Comparison of ENCODE assay signal across 19 cellular contexts in genomic region chr21:15848632-15849031, GRCh38.
DNase-seq lines count a peak whose midpoint lies in the region; ATAC-seq, FAIRE-seq and TF ChIP-seq lines count a peak whose summit lies in the region.
"Had no signal": no experiment of that assay in that cellular context is flagged by ENCODE, and none has a peak within 500 bp of the region (broad histone marks: within the 10 kb centered on the region; RNA-seq: fewer than 3 reads in every experiment).

No MANE protein-coding gene starts in this region.

- H3K9me2 ChIP-seq in SK-N-SH = no peaks in the 10 kb centered on the region

- no peaks in the 10 kb centered on the region for H3K9me3 ChIP-seq in SK-N-SH
- H3K9me3 ChIP-seq in small intestine (ENCODE audit: control insufficient read depth, low read depth) = no peaks in the 10 kb centered on the region
- H3K9me3 ChIP-seq: spleen had no signal

- H3K4me3 ChIP-seq in SK-N-SH (ENCODE audit: low read depth in 2 of 2, low read length in 1 of 2) = no peak overlapping the region
- H3K4me3 ChIP-seq in small intestine (ENCODE audit: low read depth in 1 of 2, low read length in 2 of 2) = no peak overlapping the region
- H3K4me3 ChIP-seq: cardiac muscle cell, spleen had no signal

- TF ChIP-seq RAD21 in SK-N-SH (IDR thresholded peaks at IDR 0.05; ENCODE audit: low read length) = no peak

- H3K9me3 Mint-ChIP-seq in effector memory CD8-positive, alpha-beta T cell = no peaks in the 10 kb centered on the region
- H3K9me3 Mint-ChIP-seq: activated CD8-positive, alpha-beta T cell treated with anti-CD3 and anti-CD28 coated beads for 36 hours; memory B cell had no signal

- H3K4me2 ChIP-seq in SK-N-SH = no peak overlapping the region

- no peak for TF ChIP-seq CTCF in SK-N-SH (IDR thresholded peaks at IDR 0.05)

- H3K4me1 ChIP-seq in SK-N-SH (ENCODE audit: control insufficient read depth in 1 of 2, insufficient read depth in 2 of 2, low read depth in 1 of 2, low read length in 1 of 2) (peaks cover 0 to 21% of the 10 kb centered on the region in 2 experiments; a peak in 1 of 4 replicates), small intestine (ENCODE audit: control insufficient read depth in 2 of 2, insufficient read depth in 1 of 2, low read depth in 1 of 2, low read length in 1 of 2) (no peaks in the 10 kb centered on the region)
- H3K4me1 ChIP-seq: spleen had no signal

- H3K79me2 ChIP-seq in SK-N-SH (ENCODE audit: insufficient read depth) = no peaks in the 10 kb centered on the region

- no peak; the same call in 2 of the 3 replicates for ATAC-seq in SK-N-SH treated with all-trans-retinoic acid at 6 μM for 48 hours
- no peak for ATAC-seq in GM21717 (IDR thresholded peaks at IDR 0.05; ENCODE audit: unreplicated experiment)
- ATAC-seq in effector memory CD8-positive, alpha-beta T cell (replicated peaks) = no peak
- ATAC-seq: activated CD8-positive, alpha-beta T cell treated with anti-CD3 and anti-CD28 coated beads for 36 hours had no signal

- H2AFZ ChIP-seq in SK-N-SH (ENCODE audit: low read depth) = no peak overlapping the region

- no peaks in the 10 kb centered on the region for H3K27me3 Mint-ChIP-seq in effector memory CD8-positive, alpha-beta T cell
- H3K27me3 Mint-ChIP-seq: activated CD8-positive, alpha-beta T cell treated with anti-CD3 and anti-CD28 coated beads for 36 hours; memory B cell had no signal

- H3K27ac ChIP-seq in SK-N-SH (ENCODE audit: low read depth in 2 of 2, low read length in 1 of 2) = peak overlapping the region in 1 of 2 experiments; percentile 2; a peak in 1 of 4 replicates
- no peak overlapping the region for H3K27ac ChIP-seq in small intestine (ENCODE audit: low read depth in 1 of 2, low read length in 1 of 2)
- H3K27ac ChIP-seq: cardiac muscle cell, spleen had no signal

- H3F3A ChIP-seq in SK-N-SH (replicated peaks; ENCODE audit: insufficient read depth) = no peaks in the 10 kb centered on the region

- H3K4me1 Mint-ChIP-seq in effector memory CD8-positive, alpha-beta T cell (ENCODE audit: low read depth in 2 of 2) = peaks cover 0 to 21% of the 10 kb centered on the region in 2 donors
- H3K4me1 Mint-ChIP-seq: memory B cell had no signal

- POLR2A ChIA-PET in SK-N-SH (lab: Yijun Ruan, JAX) = no interaction called here

- no peak overlapping the region for H3K4me3 Mint-ChIP-seq in effector memory CD8-positive, alpha-beta T cell
- H3K4me3 Mint-ChIP-seq: activated CD8-positive, alpha-beta T cell treated with anti-CD3 and anti-CD28 coated beads for 36 hours; memory B cell had no signal

- no peak overlapping the region for H3K9ac ChIP-seq in SK-N-SH

- H3K36me3 Mint-ChIP-seq in effector memory CD8-positive, alpha-beta T cell (ENCODE audit: insufficient read depth) = peaks cover 13% of the 10 kb centered on the region

- FAIRE-seq in small intestine (lab: Jason Lieb, UNC) = no peak
- FAIRE-seq: A204.1 had no signal

- H4K20me1 ChIP-seq in SK-N-SH (ENCODE audit: insufficient read depth) = no peaks in the 10 kb centered on the region

- H3K27me3 ChIP-seq in SK-N-SH (ENCODE audit: insufficient read depth) = no peaks in the 10 kb centered on the region
- H3K27me3 ChIP-seq in small intestine (ENCODE audit: control insufficient read depth in 2 of 2, insufficient read depth in 2 of 2, low read length in 2 of 2) = no peaks in the 10 kb centered on the region
- H3K27me3 ChIP-seq: cardiac muscle cell, spleen had no signal

- no peak for DNase-seq in SK-N-SH
- peak; percentile 8 for DNase-seq in RPMI7951 (ENCODE audit: low read depth)
- peak; percentile 42 for DNase-seq in fibroblast of peridontal ligament (ENCODE audit: extremely low read depth)
- DNase-seq in small intestine = peak; percentile 61
- no peak for DNase-seq in effector memory CD8-positive, alpha-beta T cell
- DNase-seq in activated gamma-delta T cell treated with Interleukin-2 at 50 U/mL for 16 hours = no peak
- DNase-seq: activated CD8-positive, alpha-beta T cell treated with anti-CD3 and anti-CD28 coated beads for 36 hours; activated effector memory CD4-positive, alpha-beta T cell treated with Interleukin-2 at 50 U/mL for 16 hours; COR-L47; NCI-H1105; NCI-H446 treated with DMSO at 0.1 percent for 48 hours; SHP77; spleen; substantia nigra had no signal

- no peak for TF ChIP-seq EP300 in SK-N-SH (IDR thresholded peaks at IDR 0.05; ENCODE audit: borderline replicate concordance in 1 of 2, low read depth in 1 of 2, low read length in 1 of 2)

- no peak overlapping the region for H3K27ac Mint-ChIP-seq in effector memory CD8-positive, alpha-beta T cell
- H3K27ac Mint-ChIP-seq: activated CD8-positive, alpha-beta T cell treated with anti-CD3 and anti-CD28 coated beads for 36 hours; memory B cell had no signal

- CTCF ChIA-PET in SK-N-SH (lab: Yijun Ruan, JAX) = interaction anchor here (0.7 kb wide), 1 partner anchor 1107 kb away, joined by 3 read pairs; no protein-coding TSS in a partner anchor

- H3K36me3 ChIP-seq in SK-N-SH (replicated peaks in 1 of 2; ENCODE audit: control insufficient read depth in 1 of 2, insufficient read depth in 2 of 2, low read length in 1 of 2) = peaks cover 0 to 6% of the 10 kb centered on the region in 2 experiments
- no peaks in the 10 kb centered on the region for H3K36me3 ChIP-seq in small intestine (ENCODE audit: control insufficient read depth in 2 of 2, insufficient read depth in 2 of 2, low read length in 2 of 2)

- WGBS in SK-N-SH (ENCODE audit: low lambda C conversion rate) = 73% methylated on average over 3 of the region's 3 CpGs
- WGBS in small intestine, 3 donors = 25 to 52% (median 49%) methylated on average over 3 of the region's 3 CpGs

TF ChIP-seq in SK-N-SH, 30 proteins besides CTCF, POLR2A, EP300 and RAD21:
- peak; percentile 59 for TF ChIP-seq TCF12 (IDR thresholded peaks at IDR 0.05)
- TF ChIP-seq POLR2AphosphoS5 (IDR thresholded peaks at IDR 0.05; ENCODE audit: low read depth, low read length) = no peak
- peak; percentile 61 for TF ChIP-seq FOSL2 (IDR thresholded peaks at IDR 0.05; ENCODE audit: borderline replicate concordance, low read depth)
- TF ChIP-seq JUND (IDR thresholded peaks at IDR 0.05) = peak; percentile 51
- TF ChIP-seq EZH2phosphoT487 (IDR thresholded peaks at IDR 0.05; ENCODE audit: borderline replicate concordance, low read depth) = no peak
- no peak for TF ChIP-seq MAX (IDR thresholded peaks at IDR 0.05; ENCODE audit: low read depth)
- peak; percentile 60; the same call in 1 of the 2 replicates for TF ChIP-seq NFIC (IDR thresholded peaks at IDR 0.05; ENCODE audit: borderline replicate concordance)
- no peak for TF ChIP-seq SMC3 (IDR thresholded peaks at IDR 0.05; ENCODE audit: low read depth, low read length)
- TF ChIP-seq RXRA (IDR thresholded peaks at IDR 0.05; ENCODE audit: borderline replicate concordance, low read depth) = peak; percentile 9; the same call in 1 of the 2 replicates

TF ChIP-seq in SK-N-SH treated with all-trans-retinoic acid at 6 μM for 48 hours, 23 proteins besides CTCF, POLR2A, EP300 and RAD21:
- TF ChIP-seq CREB5 (CRISPR knock-in tag; IDR thresholded peaks at IDR 0.05; ENCODE audit: low read depth) = no peak
- TF ChIP-seq BACH2 (CRISPR knock-in tag; IDR thresholded peaks at IDR 0.05; ENCODE audit: borderline replicate concordance) = no peak
- TF ChIP-seq TCF4 (CRISPR knock-in tag; IDR thresholded peaks at IDR 0.05; ENCODE audit: borderline replicate concordance) = no peak
- TF ChIP-seq ZNF70 (CRISPR knock-in tag; IDR thresholded peaks at IDR 0.05) = no peak
- no peak for TF ChIP-seq ZNF565 (CRISPR knock-in tag; conservative IDR thresholded peaks at IDR 0.05; ENCODE audit: low read depth)

Comparison
In these comparisons a context has a peak if more than half of its experiments do, and no peak if none do; other contexts are left out.
1. DNase-seq: peak in RPMI7951 (single experiment), fibroblast of peridontal ligament (single experiment) and small intestine (single experiment); none in SK-N-SH (single experiment), effector memory CD8-positive, alpha-beta T cell (0 of 3) and activated gamma-delta T cell treated with Interleukin-2 at 50 U/mL for 16 hours (single experiment).